Comparison of ENCODE assay signal across 1 cellular context in genomic region chr13:110119943-110120905, GRCh38.
TF ChIP-seq lines count a peak whose summit lies in the region.

No MANE protein-coding gene starts in this region.

TF ChIP-seq in endothelial cell of umbilical vein, 7 proteins besides CTCF, POLR2A, EP300 and RAD21:
- TF ChIP-seq MAX (IDR thresholded peaks at IDR 0.05; ENCODE audit: insufficient read depth, insufficient read length) = no peak
- no peak for TF ChIP-seq FOS (IDR thresholded peaks at IDR 0.05; ENCODE audit: borderline replicate concordance, insufficient read depth, low read length)
- no peak for TF ChIP-seq JUN (IDR thresholded peaks at IDR 0.05; ENCODE audit: borderline replicate concordance, insufficient read depth, insufficient read length, low read depth)
- TF ChIP-seq GATA2 (IDR thresholded peaks at IDR 0.05; ENCODE audit: insufficient read depth, insufficient read length, low read depth, low read length) = no peak
- no peak for TF ChIP-seq POLR2AphosphoS5 (IDR thresholded peaks at IDR 0.05; ENCODE audit: insufficient read depth, low read depth, low read length)
- no peak for TF ChIP-seq MYC (IDR thresholded peaks at IDR 0.05; ENCODE audit: low read depth, low read length)
- TF ChIP-seq EZH2 (IDR thresholded peaks at IDR 0.05; ENCODE audit: borderline replicate concordance, low read depth, low read length, severe bottlenecking) = no peak
